In the genomic region with DNA sequence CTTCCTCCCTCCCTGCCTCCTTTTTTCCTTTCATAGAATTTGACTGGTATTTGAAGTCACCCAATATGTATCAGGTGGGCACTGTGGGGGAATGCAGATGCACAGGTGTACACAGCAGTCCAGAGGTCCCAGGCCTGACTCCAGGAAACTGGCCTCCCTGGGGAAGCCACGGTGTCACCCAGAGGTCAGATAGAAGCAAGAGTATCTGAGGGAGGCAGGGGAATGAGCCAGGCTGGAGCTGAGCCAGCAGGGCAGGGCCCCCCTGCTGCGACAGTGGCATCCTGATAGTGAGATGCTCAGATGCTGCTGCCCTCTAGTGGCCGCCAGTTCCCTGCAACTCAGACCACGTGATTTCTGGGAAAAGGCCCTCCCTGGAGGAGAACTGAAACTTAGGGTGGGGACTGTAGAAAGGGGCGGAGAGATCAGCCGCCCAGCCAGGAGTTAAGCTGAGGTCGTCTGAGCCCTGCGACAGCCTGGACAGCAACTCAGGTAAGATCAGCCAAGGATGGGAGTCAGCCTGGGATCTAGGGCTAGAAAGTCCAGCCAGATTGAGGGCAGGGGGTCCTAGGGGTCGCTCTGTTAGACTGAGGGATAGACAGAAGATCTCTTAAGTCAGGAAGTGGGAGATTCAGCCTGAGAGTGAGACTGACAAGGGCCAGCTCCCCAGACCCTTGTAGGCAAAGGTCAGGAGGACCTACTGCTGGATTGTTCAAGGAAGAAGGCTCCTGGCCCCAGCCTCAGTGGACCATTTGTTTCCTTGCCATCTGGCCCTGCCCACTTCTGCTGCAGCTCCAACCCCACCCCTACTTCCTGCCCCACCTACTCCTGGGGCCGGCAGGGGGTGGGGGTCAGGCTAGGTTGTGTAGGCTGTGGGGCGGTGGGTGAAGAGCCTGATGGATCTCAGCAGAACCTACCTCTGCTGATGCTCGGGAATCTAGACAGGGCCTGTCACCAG, we compare ENCODE assay signal across 8 cellular contexts. TPM values are rescaled to one million over a fixed set of nuclear protein-coding genes. Genes with fewer than 3 reads are reported as not detected.
DNase-seq lines count a peak whose midpoint lies in the region; ATAC-seq and TF ChIP-seq lines count a peak whose summit lies in the region.

A gene with protein sequence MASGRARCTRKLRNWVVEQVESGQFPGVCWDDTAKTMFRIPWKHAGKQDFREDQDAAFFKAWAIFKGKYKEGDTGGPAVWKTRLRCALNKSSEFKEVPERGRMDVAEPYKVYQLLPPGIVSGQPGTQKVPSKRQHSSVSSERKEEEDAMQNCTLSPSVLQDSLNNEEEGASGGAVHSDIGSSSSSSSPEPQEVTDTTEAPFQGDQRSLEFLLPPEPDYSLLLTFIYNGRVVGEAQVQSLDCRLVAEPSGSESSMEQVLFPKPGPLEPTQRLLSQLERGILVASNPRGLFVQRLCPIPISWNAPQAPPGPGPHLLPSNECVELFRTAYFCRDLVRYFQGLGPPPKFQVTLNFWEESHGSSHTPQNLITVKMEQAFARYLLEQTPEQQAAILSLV (plus strand): TSS at position 416 of the 955 bp plus-strand sequence. CDS start 880 bp downstream, outside the sequence.

- peaks cover 68 to 88% of the 10 kb centered on the region in 2 donors for H3K36me3 Mint-ChIP-seq in CD14-positive monocyte
- H3K36me3 Mint-ChIP-seq in activated CD4-positive, alpha-beta T cell treated with anti-CD3 and anti-CD28 coated beads, Interleukin-2, amount 10 ng/mL, durations not matched to agents 24 days and 14 days (ENCODE audit: low read depth), result peaks cover 86% of the 10 kb centered on the region

- DNase-seq in CD14-positive monocyte (ENCODE audit: low spot score), result peak; percentile 96
- DNase-seq in NCI-H526 treated with DMSO at 0.1 percent for 48 hours (lab: John Stamatoyannopoulos, UW), result peak; percentile 74
- DNase-seq in activated CD4-positive, alpha-beta T cell treated with anti-CD3 and anti-CD28 coated beads, Interleukin-2, amount 10 ng/mL, durations not matched to agents 24 days and 14 days, result peak; percentile 100
- peak; percentile 58 for DNase-seq in cortex of kidney (lab: John Stamatoyannopoulos, UW)
- peak; percentile 98 for DNase-seq in left kidney (ENCODE audit: low read depth, low spot score)
- DNase-seq in stimulated activated CD4-positive, alpha-beta T cell treated with anti-CD3 and anti-CD28 coated beads, Interleukin-2, amount 100 ng/mL, for 24 hours, result peak; percentile 98 to 99

- intact Hi-C loops in CD14-positive monocyte (cut with micrococcal nuclease), result loop anchor here in 1 of 2 donors (2.0 kb wide), 1 partner anchor 14 kb away; a partner anchor contains a TSS
- intact Hi-C loops in activated CD4-positive, alpha-beta T cell treated with anti-CD3 and anti-CD28 coated beads, Interleukin-2, amount 10 ng/mL, durations not matched to agents 24 days and 14 days (cut with micrococcal nuclease), result loop anchor here (1.0 to 5.0 kb wide), 9 partner anchors 14 to 149 kb away; a partner anchor contains a TSS

- ATAC-seq in GM19328 (IDR thresholded peaks at IDR 0.05; ENCODE audit: unreplicated experiment) (peak; percentile 70), HG03520 (IDR thresholded peaks at IDR 0.05; ENCODE audit: unreplicated experiment) (peak; percentile 72)

- TF ChIP-seq CTCF in CD14-positive monocyte (IDR thresholded peaks at IDR 0.05), result peak; percentile 86

- H3K9me3 Mint-ChIP-seq in CD14-positive monocyte, result no peaks in the 10 kb centered on the region
- H3K9me3 Mint-ChIP-seq in activated CD4-positive, alpha-beta T cell treated with anti-CD3 and anti-CD28 coated beads, Interleukin-2, amount 10 ng/mL, durations not matched to agents 24 days and 14 days, result no peaks in the 10 kb centered on the region

- peak within 1 kb of the TSS; percentile 95 to 99 for H3K4me3 Mint-ChIP-seq in CD14-positive monocyte
- peak within 1 kb of the TSS; percentile 93 for H3K4me3 Mint-ChIP-seq in activated CD4-positive, alpha-beta T cell treated with anti-CD3 and anti-CD28 coated beads, Interleukin-2, amount 10 ng/mL, durations not matched to agents 24 days and 14 days

- H3K4me1 Mint-ChIP-seq in CD14-positive monocyte, result peaks cover 52% of the 10 kb centered on the region
- H3K4me1 Mint-ChIP-seq in activated CD4-positive, alpha-beta T cell treated with anti-CD3 and anti-CD28 coated beads, Interleukin-2, amount 10 ng/mL, durations not matched to agents 24 days and 14 days, result peaks cover 51% of the 10 kb centered on the region

- peak within 1 kb of the TSS; percentile 96 to 99 (median 97) for H3K27ac Mint-ChIP-seq in CD14-positive monocyte
- H3K27ac Mint-ChIP-seq in activated CD4-positive, alpha-beta T cell treated with anti-CD3 and anti-CD28 coated beads, Interleukin-2, amount 10 ng/mL, durations not matched to agents 24 days and 14 days, result peak within 1 kb of the TSS; percentile 97

- no peaks in the 10 kb centered on the region for H3K27me3 Mint-ChIP-seq in CD14-positive monocyte (ENCODE audit: low read depth in 3 of 3)
- peaks cover 2% of the 10 kb centered on the region for H3K27me3 Mint-ChIP-seq in activated CD4-positive, alpha-beta T cell treated with anti-CD3 and anti-CD28 coated beads, Interleukin-2, amount 10 ng/mL, durations not matched to agents 24 days and 14 days

RNA-seq across cellular contexts. Expression of the gene that starts here (rescaled TPM):
- 10 to 100 TPM; 44.7 to 56.0 TPM for polyA plus RNA-seq in CD14-positive monocyte
- 138 and 159 TPM in 2 replicates for total RNA-seq in activated CD4-positive, alpha-beta T cell treated with anti-CD3 and anti-CD28 coated beads, Interleukin-2, amount 10 ng/mL, durations not matched to agents 24 days and 14 days

Comparison
In these comparisons a context has a peak if more than half of its experiments do, and no peak if none do; other contexts are left out.
1. Peak in every context shown above with its lines: DNase-seq and ATAC-seq.